In the genomic region with DNA sequence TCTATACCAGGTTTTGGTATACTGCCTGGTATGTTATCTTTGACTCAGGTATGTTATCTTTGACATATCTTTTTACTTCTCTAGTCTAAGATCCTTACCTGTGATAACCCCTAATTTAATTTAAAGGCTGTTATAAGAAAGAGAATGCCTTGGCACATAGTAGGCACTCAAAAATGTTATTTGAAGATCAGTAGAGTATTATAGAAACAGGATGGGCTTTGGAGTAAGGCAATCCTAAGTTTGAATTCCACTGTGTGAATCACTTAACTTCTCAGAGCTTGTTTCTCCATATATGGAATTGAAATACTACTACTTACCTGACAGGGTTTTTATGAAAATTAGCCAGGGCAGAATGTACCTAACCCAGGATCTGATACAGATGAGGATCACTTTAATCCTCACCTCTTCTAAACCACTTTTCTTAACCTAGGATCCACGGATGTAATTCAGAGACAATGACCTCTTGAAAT, we compare ENCODE assay signal across 8 cellular contexts. TPM values are rescaled to one million over a fixed set of nuclear protein-coding genes. Genes with fewer than 3 reads are reported as not detected.
DNase-seq lines count a peak whose midpoint lies in the region; ATAC-seq and TF ChIP-seq lines count a peak whose summit lies in the region.

No MANE protein-coding gene starts in this region.

- peaks cover 7% of the 10 kb centered on the region; the same call in 1 of the 2 replicates for H3K4me1 ChIP-seq in ES-I3 (ENCODE audit: insufficient read depth, low read length)

- H3K4me1 Mint-ChIP-seq in naive thymus-derived CD8-positive, alpha-beta T cell, result peaks cover 7 to 25% (median 18%) of the 10 kb centered on the region in 4 donors

- DNase-seq in LNCaP clone FGC (ENCODE audit: low read depth) (no peak), astrocyte of the hippocampus (ENCODE audit: low read depth, low spot score) (peak; percentile 44), GF-D8 (lab: John Stamatoyannopoulos, UW) (no peak), MV-4-11 (lab: John Stamatoyannopoulos, UW) (no peak)
- no peak for DNase-seq in naive thymus-derived CD8-positive, alpha-beta T cell
- no peak for DNase-seq in stimulated activated CD4-positive, alpha-beta T cell treated with anti-CD3 and anti-CD28 coated beads, Interleukin-12 subunit alpha, Interleukin-12 subunit beta, amount 100 ng/mL, for 4 hours

- peak overlapping the region; percentile 96 for H3K9ac ChIP-seq in ES-I3 (ENCODE audit: low read depth, low read length)

- POLR2A ChIA-PET in naive thymus-derived CD8-positive, alpha-beta T cell (lab: Charles Lee), result interaction anchor here (1.2 kb wide), 1 partner anchor 11 kb away, joined by 3 read pairs; no protein-coding TSS in a partner anchor

- peaks cover 0 to 2% (median 0%) of the 10 kb centered on the region in 3 donors for H3K36me3 Mint-ChIP-seq in naive thymus-derived CD8-positive, alpha-beta T cell

- no peaks in the 10 kb centered on the region for H3K9me3 ChIP-seq in ES-I3 (ENCODE audit: control insufficient read depth, insufficient read depth, low read length)

- ATAC-seq in naive thymus-derived CD8-positive, alpha-beta T cell, result no peak
- ATAC-seq in HG03521 (IDR thresholded peaks at IDR 0.05; ENCODE audit: unreplicated experiment), result no peak

- H3K4me3 Mint-ChIP-seq in naive thymus-derived CD8-positive, alpha-beta T cell, result peak overlapping the region in 8 of 10 donors; percentile 94 to 97 (median 96)

- H3K4me3 ChIP-seq in LNCaP clone FGC (ENCODE audit: low read depth, low read length), result peak overlapping the region; percentile 81

- no peaks in the 10 kb centered on the region for H3K9me3 Mint-ChIP-seq in naive thymus-derived CD8-positive, alpha-beta T cell

- no peak for TF ChIP-seq CTCF in LNCaP clone FGC (IDR thresholded peaks at IDR 0.05; ENCODE audit: control insufficient read depth, extremely low read depth, insufficient read depth)

- H3K36me3 ChIP-seq in ES-I3 (ENCODE audit: insufficient read depth, low read length), result 0 out of 2 replicates have a peak, but pooled peaks cover 2% of the 10 kb centered on the region

- H3K27ac Mint-ChIP-seq in naive thymus-derived CD8-positive, alpha-beta T cell, result peak overlapping the region in 4 of 10 donors; percentile 9 to 94 (median 62)

- no peaks in the 10 kb centered on the region for H3K27me3 Mint-ChIP-seq in naive thymus-derived CD8-positive, alpha-beta T cell

RNA-seq across cellular contexts. Expression of gene BRIP1, which starts 1.2 kb away (rescaled TPM):
- under 1 TPM; 0.75 to 0.77 TPM for total RNA-seq in naive thymus-derived CD8-positive, alpha-beta T cell
- polyA plus RNA-seq in naive thymus-derived CD8-positive, alpha-beta T cell, result under 1 TPM in 2 of 3 donors, not detected in 1; 0.46 to 0.72 TPM
